Comparison of ENCODE assay signal across 8 cellular contexts in the genomic region with DNA sequence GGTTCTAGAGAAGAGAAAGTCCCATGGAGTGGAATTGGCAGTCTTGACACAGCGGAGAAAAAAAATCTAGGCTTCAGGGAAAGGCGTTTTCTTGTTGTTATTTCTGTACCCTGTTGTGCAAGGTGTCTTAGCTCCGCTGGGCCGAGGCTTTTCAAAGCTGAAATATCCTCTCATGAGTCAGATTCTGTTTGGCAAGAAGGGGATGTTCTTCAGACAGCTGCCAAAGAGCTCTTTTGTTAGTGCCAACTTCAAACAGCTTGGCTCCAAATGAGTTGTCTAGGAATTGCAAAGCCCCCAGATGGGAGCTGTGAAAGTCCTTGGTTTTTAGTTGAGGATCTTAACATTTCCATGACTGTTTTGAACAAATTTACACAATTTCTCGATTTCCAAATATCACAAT. TPM values are rescaled to one million over a fixed set of nuclear protein-coding genes. Genes with fewer than 3 reads are reported as not detected.
A peak's percentile ranks its signal among the peaks of the same experiment; 100 is the strongest.
DNase-seq lines count a peak whose midpoint lies in the region; ATAC-seq and TF ChIP-seq lines count a peak whose summit lies in the region.

No MANE protein-coding gene starts in this region.

- H3K4me3 Mint-ChIP-seq in activated naive CD4-positive, alpha-beta T cell treated with anti-CD3 and anti-CD28 coated beads, Interleukin-2, amount 50 U/mL, for 24 hours: peak overlapping the region; percentile 98
- peak overlapping the region in 2 of 3 donors; percentile 36 to 92 for H3K4me3 Mint-ChIP-seq in T-cell

- H3K4me1 Mint-ChIP-seq in activated naive CD4-positive, alpha-beta T cell treated with anti-CD3 and anti-CD28 coated beads, Interleukin-2, amount 50 U/mL, for 24 hours: peaks cover 47% of the 10 kb centered on the region
- H3K4me1 Mint-ChIP-seq in T-cell: peaks cover 46 to 49% (median 47%) of the 10 kb centered on the region in 3 donors

- H3K27ac Mint-ChIP-seq in activated naive CD4-positive, alpha-beta T cell treated with anti-CD3 and anti-CD28 coated beads, Interleukin-2, amount 50 U/mL, for 24 hours: no peak overlapping the region
- H3K27ac Mint-ChIP-seq in T-cell: no peak overlapping the region

- H3K27me3 Mint-ChIP-seq in activated naive CD4-positive, alpha-beta T cell treated with anti-CD3 and anti-CD28 coated beads, Interleukin-2, amount 50 U/mL, for 24 hours: no peaks in the 10 kb centered on the region
- no peaks in the 10 kb centered on the region for H3K27me3 Mint-ChIP-seq in T-cell

- POLR2A ChIA-PET in T-cell (lab: Charles Lee) (no interaction called here), HEK293T (lab: Yijun Ruan, JAX) (no interaction called here)

- no peaks in the 10 kb centered on the region for H3K9me3 Mint-ChIP-seq in activated naive CD4-positive, alpha-beta T cell treated with anti-CD3 and anti-CD28 coated beads, Interleukin-2, amount 50 U/mL, for 24 hours
- H3K9me3 Mint-ChIP-seq in T-cell: no peaks in the 10 kb centered on the region

- H3K36me3 Mint-ChIP-seq in activated naive CD4-positive, alpha-beta T cell treated with anti-CD3 and anti-CD28 coated beads, Interleukin-2, amount 50 U/mL, for 24 hours: peaks cover 16% of the 10 kb centered on the region
- peaks cover 29% of the 10 kb centered on the region for H3K36me3 Mint-ChIP-seq in T-cell

- intact Hi-C loops in posterior cingulate gyrus (cut with DNase I): no loop called here

- ATAC-seq in T-cell (replicated peaks in 1 of 4): no peak
- no peak for ATAC-seq in GM18517 (IDR thresholded peaks at IDR 0.05; ENCODE audit: unreplicated experiment)

- no peak for DNase-seq in activated naive CD4-positive, alpha-beta T cell (lab: John Stamatoyannopoulos, UW)
- no peak for DNase-seq in T-cell
- DNase-seq in globus pallidus (ENCODE audit: low spot score): peak; percentile 63
- DNase-seq in posterior cingulate gyrus: peak in 6 of 10 donors; percentile 10 to 89 (median 27)
- DNase-seq in HEK293T (ENCODE audit: extremely low spot score): no peak
- DNase-seq in NCI-H1436 treated with DMSO at 0.1 percent for 48 hours (lab: John Stamatoyannopoulos, UW): no peak

- CTCF ChIA-PET in T-cell (lab: Charles Lee) (interaction anchor here (0.5 to 1.1 kb wide), 2 partner anchors 57 to 431 kb away, joined by 3 read pairs; no protein-coding TSS in a partner anchor), HEK293T (lab: Yijun Ruan, JAX) (interaction anchor here (0.7 to 0.9 kb wide), 2 partner anchors 10 to 74 kb away, joined by 3 to 4 read pairs; no protein-coding TSS in a partner anchor)

TF ChIP-seq in HEK293T, 16 proteins besides CTCF, POLR2A, EP300 and RAD21:
- no peak for TF ChIP-seq FOXK2 (IDR thresholded peaks at IDR 0.05)
- no peak for TF ChIP-seq ARNT (IDR thresholded peaks at IDR 0.05)
- no peak for TF ChIP-seq TARDBP (IDR thresholded peaks at IDR 0.05)
- no peak for TF ChIP-seq CTBP1 (IDR thresholded peaks at IDR 0.05; ENCODE audit: borderline replicate concordance)

RNA-seq across cellular contexts. Expression of a gene that starts 2.3 kb away (rescaled TPM):
- 10 to 100 TPM; 16.6 to 24.2 (median 18.4) TPM for total RNA-seq in T-cell

RNA-seq across cellular contexts. Expression of a gene that starts 45.6 kb away (rescaled TPM):
- total RNA-seq in T-cell: under 1 TPM in 2 of 5 donors, not detected in 3; 0.09 TPM

RNA-seq across cellular contexts. Expression of a gene that starts 57.8 kb away (rescaled TPM):
- 1 to 10 TPM; 4.4 to 8.3 (median 7.3) TPM for total RNA-seq in T-cell

RNA-seq across cellular contexts. Expression of a gene that starts 57.9 kb away (rescaled TPM):
- total RNA-seq in T-cell: 10 to 100 TPM in 3 of 5 donors, 1 to 10 TPM in 2; 9.4 to 14.6 (median 13.6) TPM

Comparison
In these comparisons a context has a peak if more than half of its experiments do, and no peak if none do; other contexts are left out.
1. DNase-seq: peak in globus pallidus (single experiment) and posterior cingulate gyrus (6 of 10); none in activated naive CD4-positive, alpha-beta T cell (0 of 4), T-cell (0 of 34), HEK293T (single experiment) and NCI-H1436 treated with DMSO at 0.1 percent for 48 hours (single experiment).